In the genomic region with DNA sequence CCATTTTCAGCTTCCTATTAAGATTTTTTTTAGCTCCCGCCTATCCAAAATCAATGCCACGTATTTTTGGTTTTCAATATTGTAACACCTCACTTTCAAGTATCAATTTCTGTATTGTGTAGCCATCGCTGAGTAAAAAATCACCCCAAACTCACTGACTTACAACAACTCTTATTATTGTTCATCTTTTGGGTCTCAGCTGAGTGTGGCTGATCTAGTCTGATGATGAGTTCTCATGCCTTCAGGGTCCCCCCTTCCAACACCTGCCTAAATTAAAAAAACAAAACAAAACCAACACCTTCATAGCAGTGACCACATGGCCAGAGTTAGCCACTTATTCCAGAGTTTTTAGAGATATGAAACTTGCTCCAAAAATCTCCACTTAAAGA, we compare ENCODE assay signal across 1 cellular context.
TF ChIP-seq lines count a peak whose summit lies in the region.

No MANE protein-coding gene starts in this region.

TF ChIP-seq in GM12878, 131 proteins besides CTCF, POLR2A, EP300 and RAD21:
- no peak for TF ChIP-seq ETV6 (conservative IDR thresholded peaks at IDR 0.05 in 1 of 2, IDR thresholded peaks at IDR 0.05 in 1 of 2; ENCODE audit: borderline replicate concordance in 1 of 2, low read depth in 1 of 2)
- TF ChIP-seq, protein P1, sequence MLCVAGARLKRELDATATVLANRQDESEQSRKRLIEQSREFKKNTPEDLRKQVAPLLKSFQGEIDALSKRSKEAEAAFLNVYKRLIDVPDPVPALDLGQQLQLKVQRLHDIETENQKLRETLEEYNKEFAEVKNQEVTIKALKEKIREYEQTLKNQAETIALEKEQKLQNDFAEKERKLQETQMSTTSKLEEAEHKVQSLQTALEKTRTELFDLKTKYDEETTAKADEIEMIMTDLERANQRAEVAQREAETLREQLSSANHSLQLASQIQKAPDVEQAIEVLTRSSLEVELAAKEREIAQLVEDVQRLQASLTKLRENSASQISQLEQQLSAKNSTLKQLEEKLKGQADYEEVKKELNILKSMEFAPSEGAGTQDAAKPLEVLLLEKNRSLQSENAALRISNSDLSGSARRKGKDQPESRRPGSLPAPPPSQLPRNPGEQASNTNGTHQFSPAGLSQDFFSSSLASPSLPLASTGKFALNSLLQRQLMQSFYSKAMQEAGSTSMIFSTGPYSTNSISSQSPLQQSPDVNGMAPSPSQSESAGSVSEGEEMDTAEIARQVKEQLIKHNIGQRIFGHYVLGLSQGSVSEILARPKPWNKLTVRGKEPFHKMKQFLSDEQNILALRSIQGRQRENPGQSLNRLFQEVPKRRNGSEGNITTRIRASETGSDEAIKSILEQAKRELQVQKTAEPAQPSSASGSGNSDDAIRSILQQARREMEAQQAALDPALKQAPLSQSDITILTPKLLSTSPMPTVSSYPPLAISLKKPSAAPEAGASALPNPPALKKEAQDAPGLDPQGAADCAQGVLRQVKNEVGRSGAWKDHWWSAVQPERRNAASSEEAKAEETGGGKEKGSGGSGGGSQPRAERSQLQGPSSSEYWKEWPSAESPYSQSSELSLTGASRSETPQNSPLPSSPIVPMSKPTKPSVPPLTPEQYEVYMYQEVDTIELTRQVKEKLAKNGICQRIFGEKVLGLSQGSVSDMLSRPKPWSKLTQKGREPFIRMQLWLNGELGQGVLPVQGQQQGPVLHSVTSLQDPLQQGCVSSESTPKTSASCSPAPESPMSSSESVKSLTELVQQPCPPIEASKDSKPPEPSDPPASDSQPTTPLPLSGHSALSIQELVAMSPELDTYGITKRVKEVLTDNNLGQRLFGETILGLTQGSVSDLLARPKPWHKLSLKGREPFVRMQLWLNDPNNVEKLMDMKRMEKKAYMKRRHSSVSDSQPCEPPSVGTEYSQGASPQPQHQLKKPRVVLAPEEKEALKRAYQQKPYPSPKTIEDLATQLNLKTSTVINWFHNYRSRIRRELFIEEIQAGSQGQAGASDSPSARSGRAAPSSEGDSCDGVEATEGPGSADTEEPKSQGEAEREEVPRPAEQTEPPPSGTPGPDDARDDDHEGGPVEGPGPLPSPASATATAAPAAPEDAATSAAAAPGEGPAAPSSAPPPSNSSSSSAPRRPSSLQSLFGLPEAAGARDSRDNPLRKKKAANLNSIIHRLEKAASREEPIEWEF (IDR thresholded peaks at IDR 0.05; ENCODE audit: insufficient replicate concordance, low read depth, low read length): peak; percentile 35
